In the genomic region with DNA sequence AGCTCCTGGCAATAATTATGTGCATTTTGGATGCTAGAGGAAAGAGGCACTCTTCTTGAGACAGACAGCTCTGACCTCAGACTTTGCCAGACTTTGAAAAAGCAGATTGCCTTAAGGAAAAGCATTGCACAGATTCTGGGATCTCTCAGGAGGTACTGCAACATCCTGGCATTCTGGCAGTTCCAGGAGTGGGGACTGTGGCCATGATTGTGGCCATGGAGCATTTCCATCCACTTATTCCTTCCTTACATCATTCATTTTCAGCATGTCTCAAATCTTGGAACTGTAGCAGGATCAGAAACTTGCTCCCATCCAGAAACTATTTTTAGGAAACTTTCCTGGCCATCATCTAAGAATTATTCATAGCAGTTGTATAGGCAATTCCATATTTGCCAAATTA, we compare ENCODE assay signal across 1 cellular context.
TF ChIP-seq lines count a peak whose summit lies in the region.

No MANE protein-coding gene starts in this region.

TF ChIP-seq in endothelial cell of umbilical vein, 7 proteins besides CTCF, POLR2A, EP300 and RAD21:
- TF ChIP-seq GATA2 (IDR thresholded peaks at IDR 0.05; ENCODE audit: insufficient read depth, insufficient read length, low read depth, low read length) = no peak
- TF ChIP-seq POLR2AphosphoS5 (IDR thresholded peaks at IDR 0.05; ENCODE audit: insufficient read depth, low read depth, low read length) = no peak
- no peak for TF ChIP-seq EZH2 (IDR thresholded peaks at IDR 0.05; ENCODE audit: borderline replicate concordance, low read depth, low read length, severe bottlenecking)
- TF ChIP-seq JUN (IDR thresholded peaks at IDR 0.05; ENCODE audit: borderline replicate concordance, insufficient read depth, insufficient read length, low read depth) = no peak
- TF ChIP-seq MYC (IDR thresholded peaks at IDR 0.05; ENCODE audit: low read depth, low read length) = no peak
- TF ChIP-seq, protein P1, sequence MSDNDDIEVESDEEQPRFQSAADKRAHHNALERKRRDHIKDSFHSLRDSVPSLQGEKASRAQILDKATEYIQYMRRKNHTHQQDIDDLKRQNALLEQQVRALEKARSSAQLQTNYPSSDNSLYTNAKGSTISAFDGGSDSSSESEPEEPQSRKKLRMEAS (IDR thresholded peaks at IDR 0.05; ENCODE audit: insufficient read depth, insufficient read length) = no peak
- TF ChIP-seq FOS (IDR thresholded peaks at IDR 0.05; ENCODE audit: borderline replicate concordance, insufficient read depth, low read length) = no peak
